8 cellular contexts compared by ENCODE assay signal in genomic region chr15:81001180-81002003, GRCh38. TPM values are rescaled to one million over a fixed set of nuclear protein-coding genes. Genes with fewer than 3 reads are reported as not detected.
DNase-seq lines count a peak whose midpoint lies in the region; ATAC-seq and TF ChIP-seq lines count a peak whose summit lies in the region.

No MANE protein-coding gene starts in this region.

- TF ChIP-seq POLR2A in gastroesophageal sphincter (IDR thresholded peaks at IDR 0.05) = peak; percentile 50 to 73

- no peaks in the 10 kb centered on the region for H3K9me3 ChIP-seq in PC-3 (ENCODE audit: low read length)
- no peaks in the 10 kb centered on the region for H3K9me3 ChIP-seq in gastroesophageal sphincter
- H3K9me3 ChIP-seq in neutrophil = no peaks in the 10 kb centered on the region

- H3K79me2 ChIP-seq in PC-3 (ENCODE audit: low read length) = peaks cover 57% of the 10 kb centered on the region

- H3K27me3 ChIP-seq in PC-3 (ENCODE audit: low read length) (no peaks in the 10 kb centered on the region), gastroesophageal sphincter (no peaks in the 10 kb centered on the region), neutrophil (no peaks in the 10 kb centered on the region)

- no TSS peak for BruUV-seq in PC-3 (replicated peaks; lab: Mats Ljungman, UMichigan)

- H3K36me3 ChIP-seq in PC-3 (ENCODE audit: low read depth, low read length) (no peaks in the 10 kb centered on the region), gastroesophageal sphincter (peaks cover 0 to 13% of the 10 kb centered on the region in 2 donors), neutrophil (peaks cover 15% of the 10 kb centered on the region)

- H3K9me2 ChIP-seq in PC-3 (replicated peaks; ENCODE audit: low read length) = no peaks in the 10 kb centered on the region

- H3K9ac ChIP-seq in PC-3 (ENCODE audit: low read length) = peak overlapping the region; percentile 89

- H4K20me1 ChIP-seq in PC-3 (ENCODE audit: low read length) = peaks cover 11% of the 10 kb centered on the region; the same call in 1 of the 2 replicates

- H3K4me3 ChIP-seq in AG04449 (ENCODE audit: low read depth, low read length) = peak overlapping the region; percentile 83
- peak overlapping the region; percentile 89 for H3K4me3 ChIP-seq in PC-3 (ENCODE audit: low read length)
- H3K4me3 ChIP-seq in gastroesophageal sphincter = peak overlapping the region; percentile 59 to 96
- peak overlapping the region; percentile 80 to 95 for H3K4me3 ChIP-seq in neutrophil (ENCODE audit: low read depth in 1 of 2, low read length in 1 of 2)

- no peak for TF ChIP-seq EP300 in gastroesophageal sphincter (IDR thresholded peaks at IDR 0.05)

- H3F3A ChIP-seq in PC-3 (ENCODE audit: low read length, unreplicated experiment) = no peaks in the 10 kb centered on the region

- H3K4me1 ChIP-seq in PC-3 (ENCODE audit: insufficient read depth, low read length) (peaks cover 41% of the 10 kb centered on the region), gastroesophageal sphincter (peaks cover 0 to 65% (median 24%) of the 10 kb centered on the region in 3 donors), neutrophil (ENCODE audit: control insufficient read depth in 1 of 2, insufficient read depth in 1 of 2, low read depth in 1 of 2, low read length in 1 of 2) (peaks cover 18 to 27% of the 10 kb centered on the region in 2 experiments)

- H2AFZ ChIP-seq in PC-3 (ENCODE audit: low read length) = peak overlapping the region; percentile 92

- POLR2A ChIA-PET in AG04449 (lab: Yijun Ruan, JAX) (interaction anchor here (1.2 to 1.8 kb wide), 3 partner anchors 10 to 91 kb away, joined by 3 to 9 read pairs (median 4); no protein-coding TSS in a partner anchor), PC-3 (lab: Charles Lee; ENCODE audit: unreplicated experiment) (no interaction called here)

- H3K4me2 ChIP-seq in PC-3 (ENCODE audit: low read length) = peak overlapping the region; percentile 94

- intact Hi-C loops in PC-3 (cut with micrococcal nuclease) = loop anchor here (10.0 kb wide), 1 partner anchor 263 kb away; no protein-coding TSS in a partner anchor

- WGBS in gastroesophageal sphincter (ENCODE audit: low coverage in 1 of 2), 2 donors = 0% methylated on average over 7 of the region's 108 CpGs; no CpG with 5 or more reads in 1 of the 2 donors

- H3K27ac ChIP-seq in PC-3 (ENCODE audit: low read length) (peak overlapping the region; percentile 74), gastroesophageal sphincter (peak overlapping the region; percentile 76 to 99 (median 98)), neutrophil (peak overlapping the region; percentile 94)

- TF ChIP-seq CTCF in AG04449 (IDR thresholded peaks at IDR 0.05; ENCODE audit: insufficient read depth, low read length, missing control alignments) = no peak
- no peak for TF ChIP-seq CTCF in PC-3 (conservative IDR thresholded peaks at IDR 0.05; ENCODE audit: low read depth, low read length)
- no peak for TF ChIP-seq CTCF in gastroesophageal sphincter (IDR thresholded peaks at IDR 0.05)
- TF ChIP-seq CTCF in neutrophil (IDR thresholded peaks at IDR 0.05) = no peak

- DNase-seq in AG04449 (ENCODE audit: low read depth, low spot score) (no peak), PC-3 (peak; percentile 50), activated gamma-delta T cell treated with Interleukin-2 at 50 U/mL for 16 hours (peak; percentile 47), DMS153 (lab: John Stamatoyannopoulos, UW) (no peak)

- ATAC-seq in GM18519 (IDR thresholded peaks at IDR 0.05; ENCODE audit: low FRiP score, unreplicated experiment) (peak; percentile 28), HG02973 (IDR thresholded peaks at IDR 0.05; ENCODE audit: unreplicated experiment) (peak; percentile 32), PC-3 (peak; percentile 54), gastroesophageal sphincter (peak; percentile 64)

- CTCF ChIA-PET in AG04449 (lab: Yijun Ruan, JAX) = interaction anchor here (0.7 to 7.0 kb wide), 7 partner anchors 11 to 546 kb away, joined by 3 to 36 read pairs (median 4); no protein-coding TSS in a partner anchor
- CTCF ChIA-PET in PC-3 (lab: Charles Lee) = no interaction called here

RNA-seq across cellular contexts. Expression of gene TLNRD1, which starts 0.7 kb away (rescaled TPM):
- total RNA-seq in PC-3 (2014; rRNA removed) (17.8 and 29.9 TPM in 2 replicates), gastroesophageal sphincter (10 to 100 TPM; 17.0 to 31.9 (median 25.9) TPM)

RNA-seq across cellular contexts. Expression of gene MESD, which starts 11.8 kb away (rescaled TPM):
- total RNA-seq in PC-3 (2014; rRNA removed) (21.1 and 21.2 TPM in 2 replicates), gastroesophageal sphincter (10 to 100 TPM; 16.2 to 26.9 (median 20.1) TPM)

Comparison
In these comparisons a context has a peak if more than half of its experiments do, and no peak if none do; other contexts are left out.
1. DNase-seq: peak in PC-3 (single experiment) and activated gamma-delta T cell treated with Interleukin-2 at 50 U/mL for 16 hours (single experiment); none in AG04449 (single experiment) and DMS153 (single experiment).
2. Peak in every context shown above with its lines, with median percentiles within 50 percentile points of each other: H3K4me3 ChIP-seq, ATAC-seq and H3K27ac ChIP-seq.